In genomic region chr17:7281074-7281952, GRCh38 we compare ENCODE assay signal across 8 cellular contexts. TPM values are rescaled to one million over a fixed set of nuclear protein-coding genes. Genes with fewer than 3 reads are reported as not detected.
DNase-seq lines count a peak whose midpoint lies in the region; ATAC-seq and TF ChIP-seq lines count a peak whose summit lies in the region.

Gene SLC2A4 (plus strand): TSS chr17:7281718. CDS start chr17:7281935, 217 bp downstream.

- ATAC-seq in GM19035 (IDR thresholded peaks at IDR 0.05; ENCODE audit: unreplicated experiment) = peak; percentile 53

- H3K36me3 Mint-ChIP-seq in nephron (ENCODE audit: low read depth) = peaks cover 2% of the 10 kb centered on the region

- H3K4me3 Mint-ChIP-seq in nephron = peak within 1 kb of the TSS; percentile 86 to 87 (median 86)

- peaks cover 16% of the 10 kb centered on the region for H3K4me1 Mint-ChIP-seq in nephron

- H3K9me3 Mint-ChIP-seq in nephron = no peaks in the 10 kb centered on the region

- peak within 1 kb of the TSS in 2 of 3 experiments; percentile 47 to 76 for H3K27ac Mint-ChIP-seq in nephron

- peak within 1 kb of the TSS; percentile 55 for H3K4me3 ChIP-seq in AG09309 (ENCODE audit: control insufficient read depth, low read depth, low read length)
- H3K4me3 ChIP-seq in fibroblast of the aortic adventitia (ENCODE audit: low read depth, low read length) = peak within 1 kb of the TSS; percentile 59

- TF ChIP-seq EP300 in Ishikawa (IDR thresholded peaks at IDR 0.05; ENCODE audit: borderline replicate concordance) = no peak

- DNase-seq in AG09309 (ENCODE audit: low read depth) (peak; percentile 56), SHP77 (lab: John Stamatoyannopoulos, UW) (peak; percentile 98), activated gamma-delta T cell treated with Interleukin-2 at 50 U/mL for 16 hours (peak; percentile 69), fibroblast of the aortic adventitia (ENCODE audit: low read depth) (peak; percentile 90)
- peak; percentile 27 to 83 (median 70) for DNase-seq in stimulated activated naive CD4-positive, alpha-beta T cell (lab: John Stamatoyannopoulos, UW)

- TF ChIP-seq CTCF in AG09309 (IDR thresholded peaks at IDR 0.05; ENCODE audit: control insufficient read depth, insufficient read depth, low read depth, low read length, missing control alignments) = no peak
- no peak for TF ChIP-seq CTCF in fibroblast of the aortic adventitia (IDR thresholded peaks at IDR 0.05; ENCODE audit: insufficient read depth, low read length)
- no peak for TF ChIP-seq CTCF in nephron (IDR thresholded peaks at IDR 0.05; ENCODE audit: unreplicated experiment in 3 of 3)

- peaks cover 20% of the 10 kb centered on the region for H3K27me3 Mint-ChIP-seq in nephron (ENCODE audit: low read depth)

- no peak for TF ChIP-seq RAD21 in Ishikawa (IDR thresholded peaks at IDR 0.05; ENCODE audit: low read depth)

TF ChIP-seq in Ishikawa, 13 proteins besides CTCF, POLR2A, EP300 and RAD21:
- peak; percentile 91 for TF ChIP-seq MAX (IDR thresholded peaks at IDR 0.05)
- 0 out of 2 replicates have a peak, but pooled peaks have one; percentile 7 for TF ChIP-seq NFIC (IDR thresholded peaks at IDR 0.05)
- no peak for TF ChIP-seq YY1 (IDR thresholded peaks at IDR 0.05; ENCODE audit: low read depth)
- peak; percentile 45 for TF ChIP-seq USF1 (IDR thresholded peaks at IDR 0.05)
- TF ChIP-seq CEBPB (IDR thresholded peaks at IDR 0.05) = no peak
- TF ChIP-seq EGR1 (IDR thresholded peaks at IDR 0.05) = peak; percentile 19; the same call in 1 of the 2 replicates
- TF ChIP-seq TCF12 (IDR thresholded peaks at IDR 0.05; ENCODE audit: low read depth) = no peak
- TF ChIP-seq TAF1 (IDR thresholded peaks at IDR 0.05; ENCODE audit: low read depth) = no peak
- no peak for TF ChIP-seq CREB1 (IDR thresholded peaks at IDR 0.05; ENCODE audit: low read depth)
- TF ChIP-seq TEAD4 (IDR thresholded peaks at IDR 0.05) = no peak
- TF ChIP-seq REST (IDR thresholded peaks at IDR 0.05; ENCODE audit: low read depth) = no peak
- TF ChIP-seq FOXM1 (IDR thresholded peaks at IDR 0.05; ENCODE audit: borderline replicate concordance, low read depth) = no peak
- TF ChIP-seq ZBTB7A (IDR thresholded peaks at IDR 0.05; ENCODE audit: low read depth) = peak; percentile 79

RNA-seq across cellular contexts. Expression of gene SLC2A4, which starts in this region (rescaled TPM):
- total RNA-seq in fibroblast of the aortic adventitia (ENCODE audit: low replicate concordance) = 0.18 TPM in 1 of 2 replicates, not detected in the other

Comparison
In these comparisons a context has a peak if more than half of its experiments do, and no peak if none do; other contexts are left out.
1. Peak in every context shown above with its lines: DNase-seq, ATAC-seq and H3K4me3 ChIP-seq.
2. Peak in DNase-seq and H3K4me3 ChIP-seq in fibroblast of the aortic adventitia; RNA of the gene not detected or under 1 TPM.